In the genomic region with DNA sequence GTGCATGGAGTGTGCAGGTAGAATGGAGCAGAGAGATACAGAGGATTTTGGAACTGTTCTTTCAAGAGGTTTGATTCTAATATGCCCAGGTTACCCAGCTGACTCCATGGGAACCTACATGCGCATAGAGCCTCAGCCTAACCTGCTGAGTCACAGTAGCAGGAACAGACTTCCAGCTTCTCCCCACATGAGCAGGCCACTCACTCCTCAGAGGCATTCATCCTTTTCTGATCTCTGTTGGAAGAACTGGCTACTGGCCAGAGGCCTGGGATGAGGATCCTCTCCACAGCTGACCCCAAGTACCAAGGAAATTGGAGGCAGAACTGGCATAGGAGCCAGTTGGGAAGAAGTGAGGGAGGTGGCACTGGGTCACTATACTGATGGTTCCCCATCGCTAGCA, we compare ENCODE assay signal across 16 cellular contexts. TPM values are rescaled to one million over a fixed set of nuclear protein-coding genes. Genes with fewer than 3 reads are reported as not detected.
DNase-seq lines count a peak whose midpoint lies in the region; ATAC-seq, FAIRE-seq and TF ChIP-seq lines count a peak whose summit lies in the region.
"Had no signal": no experiment of that assay in that cellular context is flagged by ENCODE, and none has a peak within 500 bp of the region (broad histone marks: within the 10 kb centered on the region; RNA-seq: fewer than 3 reads in every experiment).

No MANE protein-coding gene starts in this region.

- H3K79me2 ChIP-seq in endothelial cell of umbilical vein (ENCODE audit: control insufficient read depth, insufficient read depth, low read length): no peaks in the 10 kb centered on the region
- H3K79me2 ChIP-seq in OCI-LY7 (ENCODE audit: insufficient read depth, low read depth, low read length): no peaks in the 10 kb centered on the region

- no peak overlapping the region for H3K4me3 ChIP-seq in endothelial cell of umbilical vein (replicated peaks in 1 of 3; ENCODE audit: insufficient read depth in 1 of 3, low read depth in 1 of 3, low read length in 3 of 3)
- no peak overlapping the region for H3K4me3 ChIP-seq in OCI-LY7 (ENCODE audit: low read depth, low read length, poor library complexity, severe bottlenecking)

- peaks cover 14% of the 10 kb centered on the region for H3K4me1 Mint-ChIP-seq in stimulated activated memory B cell treated with anti-CD40 and anti-IgM and Interleukin-4, amounts not matched to agents 10 μg/mL and 1 μg/mL and 100 μg/mL, for 72 hours
- peaks cover 55% of the 10 kb centered on the region for H3K4me1 Mint-ChIP-seq in stimulated activated naive CD8-positive, alpha-beta T cell treated with anti-CD3 and anti-CD28 coated beads, Interleukin-15, amount 100 ng/mL, for 72 hours

- H3K9me3 Mint-ChIP-seq in stimulated activated memory B cell treated with anti-CD40 and anti-IgM and Interleukin-4, amounts not matched to agents 10 μg/mL and 1 μg/mL and 100 μg/mL, for 72 hours: no peaks in the 10 kb centered on the region
- peaks cover 5 to 11% of the 10 kb centered on the region in 2 donors for H3K9me3 Mint-ChIP-seq in stimulated activated naive CD8-positive, alpha-beta T cell treated with anti-CD3 and anti-CD28 coated beads, Interleukin-15, amount 100 ng/mL, for 72 hours
- H3K9me3 Mint-ChIP-seq: CD8-positive, alpha-beta T cell; HFFc6 had no signal

- no peak for TF ChIP-seq POLR2A in endothelial cell of umbilical vein (IDR thresholded peaks at IDR 0.05; ENCODE audit: low read depth, low read length)

- peaks cover 47% of the 10 kb centered on the region for H3K27me3 Mint-ChIP-seq in stimulated activated memory B cell treated with anti-CD40 and anti-IgM and Interleukin-4, amounts not matched to agents 10 μg/mL and 1 μg/mL and 100 μg/mL, for 72 hours
- H3K27me3 Mint-ChIP-seq in stimulated activated naive CD8-positive, alpha-beta T cell treated with anti-CD3 and anti-CD28 coated beads, Interleukin-15, amount 100 ng/mL, for 72 hours: no peaks in the 10 kb centered on the region

- no peaks in the 10 kb centered on the region for H3K27me3 ChIP-seq in endothelial cell of umbilical vein (ENCODE audit: control insufficient read depth in 2 of 2, insufficient read depth in 2 of 2, low read length in 2 of 2)

- DNase-seq in EL: peak; percentile 22
- DNase-seq in RPMI7951 (ENCODE audit: low read depth): peak; percentile 38
- no peak for DNase-seq in endothelial cell of umbilical vein (ENCODE audit: low read depth, low spot score)
- DNase-seq in renal cortical epithelial cell (ENCODE audit: low read depth): peak; percentile 90
- no peak for DNase-seq in OCI-LY7 (ENCODE audit: low spot score)
- DNase-seq in stimulated activated naive CD8-positive, alpha-beta T cell treated with anti-CD3 and anti-CD28 coated beads, Interleukin-15, amount 100 ng/mL, for 72 hours: no peak
- DNase-seq: activated CD8-positive, alpha-beta T cell treated with anti-CD3 and anti-CD28 coated beads, Interleukin-2, amount 10 ng/mL, durations not matched to agents 7 days and 5 days; aorta; CD8-positive, alpha-beta T cell; glutamatergic neuron; HFFc6; naive B cell; NCI-H2081; SIG-M5 had no signal

- H3K27ac Mint-ChIP-seq in stimulated activated memory B cell treated with anti-CD40 and anti-IgM and Interleukin-4, amounts not matched to agents 10 μg/mL and 1 μg/mL and 100 μg/mL, for 72 hours: no peak overlapping the region
- no peak overlapping the region for H3K27ac Mint-ChIP-seq in stimulated activated naive CD8-positive, alpha-beta T cell treated with anti-CD3 and anti-CD28 coated beads, Interleukin-15, amount 100 ng/mL, for 72 hours
- H3K27ac Mint-ChIP-seq: activated CD8-positive, alpha-beta T cell treated with anti-CD3 and anti-CD28 coated beads, Interleukin-2, amount 10 ng/mL, durations not matched to agents 7 days and 5 days; activated T-helper 2 cell treated with anti-CD3 and anti-CD28 coated beads, Interferon-gamma antibody, Interleukin-2, Interleukin-4, amounts not matched to agents 10 μg/mL and 5 μg/mL and 100 μg/mL, durations not matched to agents 14 hours and 24 hours and 36 hours; CD8-positive, alpha-beta T cell; HFFc6; naive B cell had no signal

- H3K27ac ChIP-seq in endothelial cell of umbilical vein (ENCODE audit: insufficient read depth, low read depth, low read length): peak overlapping the region; percentile 52
- no peak overlapping the region for H3K27ac ChIP-seq in OCI-LY7 (ENCODE audit: low read depth, low read length, poor library complexity, severe bottlenecking)

- no peaks in the 10 kb centered on the region for H3K36me3 ChIP-seq in endothelial cell of umbilical vein (ENCODE audit: control insufficient read depth in 2 of 2, extremely low read depth in 1 of 2, insufficient read depth in 2 of 2, low read length in 2 of 2)
- H3K36me3 ChIP-seq in OCI-LY7 (ENCODE audit: insufficient read depth, low read length): no peaks in the 10 kb centered on the region

- CTCF ChIA-PET in endothelial cell of umbilical vein (lab: Charles Lee): interaction anchor here (1.0 to 3.0 kb wide), 3 partner anchors 24 to 226 kb away, joined by 5 to 20 read pairs (median 6); no protein-coding TSS in a partner anchor
- CTCF ChIA-PET in OCI-LY7 (lab: Charles Lee; ENCODE audit: unreplicated experiment): no interaction called here

- TF ChIP-seq CTCF in endothelial cell of umbilical vein (IDR thresholded peaks at IDR 0.05; ENCODE audit: extremely low read depth in 1 of 2, insufficient read depth in 1 of 2, low read depth in 1 of 2, low read length in 2 of 2) (no peak), OCI-LY7 (conservative IDR thresholded peaks at IDR 0.05; ENCODE audit: low read length) (no peak)

- H3K4me2 ChIP-seq in endothelial cell of umbilical vein (ENCODE audit: insufficient read depth, low read length) (no peak overlapping the region), OCI-LY7 (ENCODE audit: low read length) (no peak overlapping the region)

- POLR2A ChIA-PET in endothelial cell of umbilical vein (lab: Charles Lee) (no interaction called here), OCI-LY7 (lab: Charles Lee) (no interaction called here)

- H3K4me1 ChIP-seq in endothelial cell of umbilical vein (ENCODE audit: control insufficient read depth, extremely low read depth, insufficient read depth, low read length) (peaks cover 44% of the 10 kb centered on the region), OCI-LY7 (ENCODE audit: insufficient read depth, low read length, poor library complexity, severe bottlenecking) (no peaks in the 10 kb centered on the region)

- H3K9me3 ChIP-seq in endothelial cell of umbilical vein (replicated peaks; ENCODE audit: control insufficient read depth, insufficient read depth, low read length): no peaks in the 10 kb centered on the region
- H3K9me3 ChIP-seq in OCI-LY7 (ENCODE audit: low read length): no peaks in the 10 kb centered on the region

- no peaks in the 10 kb centered on the region for H3K9me2 ChIP-seq in OCI-LY7 (ENCODE audit: insufficient read depth, low read length)

- no peak overlapping the region for H3K9ac ChIP-seq in endothelial cell of umbilical vein (replicated peaks; ENCODE audit: extremely low read depth, insufficient read depth, low read length)

- intact Hi-C loops in endothelial cell of umbilical vein (cut with micrococcal nuclease): no loop called here
- intact Hi-C loops in OCI-LY7 (cut with micrococcal nuclease; ENCODE audit: unreplicated experiment): no loop called here

- H3K9me1 ChIP-seq in endothelial cell of umbilical vein (replicated peaks; ENCODE audit: control insufficient read depth, extremely low read depth, insufficient read depth, low read length): no peaks in the 10 kb centered on the region

- dilution Hi-C loops in endothelial cell of umbilical vein (cut with MboI; ENCODE audit: extremely low pct_ligation_motif_present, low sequenced_read_pairs): no loop called here

- no peak overlapping the region for H3K4me3 Mint-ChIP-seq in stimulated activated memory B cell treated with anti-CD40 and anti-IgM and Interleukin-4, amounts not matched to agents 10 μg/mL and 1 μg/mL and 100 μg/mL, for 72 hours
- no peak overlapping the region for H3K4me3 Mint-ChIP-seq in stimulated activated naive CD8-positive, alpha-beta T cell treated with anti-CD3 and anti-CD28 coated beads, Interleukin-15, amount 100 ng/mL, for 72 hours
- H3K4me3 Mint-ChIP-seq: activated CD8-positive, alpha-beta T cell treated with anti-CD3 and anti-CD28 coated beads, Interleukin-2, amount 10 ng/mL, durations not matched to agents 7 days and 5 days; CD8-positive, alpha-beta T cell; HFFc6; naive B cell had no signal

- peak; percentile 59 for FAIRE-seq in endothelial cell of umbilical vein (lab: Jason Lieb, UNC)

- ATAC-seq in stimulated activated memory B cell treated with anti-CD40 and anti-IgM and Interleukin-4, amounts not matched to agents 10 μg/mL and 1 μg/mL and 100 μg/mL, for 72 hours: no peak
- no peak for ATAC-seq in stimulated activated naive CD8-positive, alpha-beta T cell treated with anti-CD3 and anti-CD28 coated beads, Interleukin-15, amount 100 ng/mL, for 72 hours
- ATAC-seq: activated CD8-positive, alpha-beta T cell treated with anti-CD3 and anti-CD28 coated beads, Interleukin-2, amount 10 ng/mL, durations not matched to agents 7 days and 5 days; CD8-positive, alpha-beta T cell had no signal

- H2AFZ ChIP-seq in endothelial cell of umbilical vein (ENCODE audit: low read depth, low read length) (peak overlapping the region; percentile 11), OCI-LY7 (ENCODE audit: low read length) (no peak overlapping the region)

- no TSS peak for BruUV-seq in endothelial cell of umbilical vein (replicated peaks; lab: Mats Ljungman, UMichigan)
- no TSS peak for BruUV-seq in OCI-LY7 (replicated peaks; lab: Mats Ljungman, UMichigan)

- no peaks in the 10 kb centered on the region for H3K36me3 Mint-ChIP-seq in stimulated activated memory B cell treated with anti-CD40 and anti-IgM and Interleukin-4, amounts not matched to agents 10 μg/mL and 1 μg/mL and 100 μg/mL, for 72 hours
- H3K36me3 Mint-ChIP-seq: CD8-positive, alpha-beta T cell; naive B cell had no signal

- no peaks in the 10 kb centered on the region for H4K20me1 ChIP-seq in endothelial cell of umbilical vein (replicated peaks; ENCODE audit: control insufficient read depth, extremely low read depth, insufficient read depth, low read length)
- H4K20me1 ChIP-seq in OCI-LY7 (ENCODE audit: insufficient read depth, low read length): no peaks in the 10 kb centered on the region

TF ChIP-seq in endothelial cell of umbilical vein, 7 proteins besides CTCF, POLR2A, EP300 and RAD21 (continues in another document):
- TF ChIP-seq MYC (IDR thresholded peaks at IDR 0.05; ENCODE audit: low read depth, low read length): no peak

RNA-seq across cellular contexts. Expression of a gene that starts 17.9 kb away (rescaled TPM):
- total RNA-seq in RPMI7951 (2014; rRNA removed; shearing (Covaris generic)): 14.5 and 16.9 TPM in 2 replicates
- total RNA-seq in endothelial cell of umbilical vein (49.3 and 50.8 TPM in 2 replicates), renal cortical epithelial cell (31.8 and 45.5 TPM in 2 replicates), OCI-LY7 (2022) (30.1 and 33.3 TPM in 2 replicates)
- polyA plus RNA-seq in endothelial cell of umbilical vein: 13.9 and 14.5 TPM in 2 replicates
- polyA plus RNA-seq in endothelial cell of umbilical vein (2011; cell fraction: cytosol; rRNA removed): 24.6 and 27.0 TPM in 2 replicates
- polyA plus RNA-seq in endothelial cell of umbilical vein (2011; cell fraction: nucleus; rRNA removed): 27.3 and 28.6 TPM in 2 replicates
- 24.8 and 43.1 TPM in 2 replicates for polyA plus RNA-seq in endothelial cell of umbilical vein (2012)
- 30.7 and 38.5 TPM in 2 replicates for polyA minus RNA-seq in endothelial cell of umbilical vein
- polyA minus RNA-seq in endothelial cell of umbilical vein (2011; cell fraction: cytosol; rRNA and poly(A)+ RNA removed): 18.5 TPM
- 66.7 and 87.9 TPM in 2 replicates for polyA minus RNA-seq in endothelial cell of umbilical vein (2011; cell fraction: nucleus; rRNA and poly(A)+ RNA removed)
- total RNA-seq in OCI-LY7 (2014; rRNA removed; shearing (Covaris generic)): 11.1 and 15.9 TPM in 2 replicates

Comparison
In these comparisons a context has a peak if more than half of its experiments do, and no peak if none do; other contexts are left out.
1. DNase-seq: peak in EL (single experiment), RPMI7951 (single experiment) and renal cortical epithelial cell (single experiment); none in endothelial cell of umbilical vein (single experiment), OCI-LY7 (single experiment) and stimulated activated naive CD8-positive, alpha-beta T cell treated with anti-CD3 and anti-CD28 coated beads, Interleukin-15, amount 100 ng/mL, for 72 hours (0 of 2).